ENCODE assay signal across 17 cellular contexts in the genomic region with DNA sequence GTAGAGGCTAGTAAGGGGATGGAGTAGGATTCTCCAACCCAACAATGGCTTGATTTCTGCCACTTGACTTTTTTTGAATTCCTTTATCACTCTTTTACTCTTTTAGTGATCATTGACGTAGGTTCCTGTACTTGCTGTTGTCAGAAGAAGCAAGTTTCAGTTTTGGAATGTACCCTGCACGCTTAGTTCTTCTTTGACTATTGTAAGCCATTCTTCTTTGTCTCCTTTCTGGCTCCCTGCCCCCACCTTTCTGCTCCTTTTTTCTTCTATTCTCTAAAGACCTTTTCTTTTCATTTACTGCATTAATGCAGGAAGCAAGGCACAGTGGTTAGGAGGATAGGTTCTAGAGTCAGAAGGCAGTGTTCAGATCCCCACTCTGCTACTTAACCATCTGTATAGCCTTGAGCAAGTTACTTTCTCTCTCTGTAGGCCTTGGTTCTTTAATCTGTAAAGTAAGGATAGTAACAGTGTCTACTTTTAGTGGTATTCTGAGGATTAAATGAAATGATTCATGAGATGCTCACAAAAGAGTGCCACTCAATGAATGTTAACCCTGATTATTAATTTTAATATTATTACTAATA. TPM values are rescaled to one million over a fixed set of nuclear protein-coding genes. Genes with fewer than 3 reads are reported as not detected.
DNase-seq lines count a peak whose midpoint lies in the region; ATAC-seq, FAIRE-seq and TF ChIP-seq lines count a peak whose summit lies in the region.
"Had no signal": no experiment of that assay in that cellular context is flagged by ENCODE, and none has a peak within 500 bp of the region (broad histone marks: within the 10 kb centered on the region; RNA-seq: fewer than 3 reads in every experiment).

No MANE protein-coding gene starts in this region.

- CTCF ChIA-PET in PC-3 (lab: Charles Lee), result no interaction called here

- POLR2A ChIA-PET in PC-3 (lab: Charles Lee; ENCODE audit: unreplicated experiment), result no interaction called here

- H4K20me1 ChIP-seq in PC-3 (ENCODE audit: low read length), result no peaks in the 10 kb centered on the region

- no peak overlapping the region for H3K4me2 ChIP-seq in PC-3 (ENCODE audit: low read length)

- H3K36me3 Mint-ChIP-seq in activated T-helper 17 cell treated with anti-CD3 and anti-CD28 coated beads, Interleukin-2, amount 50 U/mL, for 72 hours (ENCODE audit: low read depth), result peaks cover 17% of the 10 kb centered on the region
- no peaks in the 10 kb centered on the region for H3K36me3 Mint-ChIP-seq in immature natural killer cell
- H3K36me3 Mint-ChIP-seq: activated naive CD8-positive, alpha-beta T cell treated with anti-CD3 and anti-CD28 coated beads, Interleukin-2, amount 10 ng/mL, durations not matched to agents 7 days and 5 days had no signal

- H3K9ac ChIP-seq in PC-3 (ENCODE audit: low read length), result no peak overlapping the region

- ATAC-seq in GM18502 (IDR thresholded peaks at IDR 0.05; ENCODE audit: poor library complexity, unreplicated experiment) (peak; percentile 94), GM19463 (IDR thresholded peaks at IDR 0.05; ENCODE audit: unreplicated experiment) (peak; percentile 63), HG02973 (IDR thresholded peaks at IDR 0.05; ENCODE audit: unreplicated experiment) (peak; percentile 81), PC-3 (no peak)
- ATAC-seq in activated T-helper 17 cell treated with anti-CD3 and anti-CD28 coated beads, Interleukin-2, amount 50 U/mL, for 72 hours (replicated peaks), result peak; percentile 71
- ATAC-seq in activated CD4-positive, CD25-positive, alpha-beta regulatory T cell treated with anti-CD3 and anti-CD28 coated beads, Interleukin-2, amount 50 U/mL, for 24 hours, result no peak
- ATAC-seq: psoas muscle had no signal

- H3K4me3 ChIP-seq in PC-3 (ENCODE audit: low read length), result no peak overlapping the region
- H3K4me3 ChIP-seq: MG63, psoas muscle, stomach had no signal

- intact Hi-C loops in PC-3 (cut with micrococcal nuclease), result no loop called here

- no peaks in the 10 kb centered on the region for H3K9me3 Mint-ChIP-seq in activated T-helper 17 cell treated with anti-CD3 and anti-CD28 coated beads, Interleukin-2, amount 50 U/mL, for 72 hours
- H3K9me3 Mint-ChIP-seq in immature natural killer cell, result no peaks in the 10 kb centered on the region
- H3K9me3 Mint-ChIP-seq: activated naive CD8-positive, alpha-beta T cell treated with anti-CD3 and anti-CD28 coated beads, Interleukin-2, amount 10 ng/mL, durations not matched to agents 7 days and 5 days had no signal

- H3F3A ChIP-seq in PC-3 (ENCODE audit: low read length, unreplicated experiment), result no peaks in the 10 kb centered on the region

- no peaks in the 10 kb centered on the region for H3K79me2 ChIP-seq in PC-3 (ENCODE audit: low read length)

- no peaks in the 10 kb centered on the region for H3K9me2 ChIP-seq in PC-3 (replicated peaks; ENCODE audit: low read length)

- DNase-seq in HTR-8/SVneo (ENCODE audit: insufficient read length, low spot score) (no peak), immature natural killer cell (no peak), PC-3 (no peak)
- DNase-seq: activated naive CD8-positive, alpha-beta T cell treated with anti-CD3 and anti-CD28 coated beads, Interleukin-2, amount 10 ng/mL, durations not matched to agents 7 days and 5 days; MG63; OCI-M1; psoas muscle; stimulated activated CD4-positive, alpha-beta T cell treated with anti-CD3 and anti-CD28 coated beads, Interleukin-2, amount 100 ng/mL, for 48 hours; stomach had no signal

- H3K9me3 ChIP-seq in PC-3 (ENCODE audit: low read length), result no peaks in the 10 kb centered on the region
- H3K9me3 ChIP-seq: MG63, psoas muscle, stomach had no signal

- no peak overlapping the region for H3K27ac ChIP-seq in PC-3 (ENCODE audit: low read length)
- H3K27ac ChIP-seq: HL-60, psoas muscle, stomach had no signal

- FAIRE-seq in HTR-8/SVneo (lab: Jason Lieb, UNC), result no peak
- FAIRE-seq: colon had no signal

- H3K27ac Mint-ChIP-seq in activated T-helper 17 cell treated with anti-CD3 and anti-CD28 coated beads, Interleukin-2, amount 50 U/mL, for 72 hours, result no peak overlapping the region
- H3K27ac Mint-ChIP-seq in immature natural killer cell, result no peak overlapping the region
- H3K27ac Mint-ChIP-seq: activated naive CD8-positive, alpha-beta T cell treated with anti-CD3 and anti-CD28 coated beads, Interleukin-2, amount 10 ng/mL, durations not matched to agents 7 days and 5 days had no signal

- H3K4me1 Mint-ChIP-seq in activated T-helper 17 cell treated with anti-CD3 and anti-CD28 coated beads, Interleukin-2, amount 50 U/mL, for 72 hours, result no peaks in the 10 kb centered on the region
- H3K4me1 Mint-ChIP-seq in immature natural killer cell, result no peaks in the 10 kb centered on the region
- H3K4me1 Mint-ChIP-seq: activated naive CD8-positive, alpha-beta T cell treated with anti-CD3 and anti-CD28 coated beads, Interleukin-2, amount 10 ng/mL, durations not matched to agents 7 days and 5 days had no signal

- no peaks in the 10 kb centered on the region for H3K36me3 ChIP-seq in PC-3 (ENCODE audit: low read depth, low read length)
- H3K36me3 ChIP-seq: MG63 had no signal

- H3K4me1 ChIP-seq in PC-3 (ENCODE audit: insufficient read depth, low read length), result no peaks in the 10 kb centered on the region
- H3K4me1 ChIP-seq: psoas muscle had no signal

- H3K4me3 Mint-ChIP-seq in activated T-helper 17 cell treated with anti-CD3 and anti-CD28 coated beads, Interleukin-2, amount 50 U/mL, for 72 hours, result no peak overlapping the region
- no peak overlapping the region for H3K4me3 Mint-ChIP-seq in immature natural killer cell
- H3K4me3 Mint-ChIP-seq: activated naive CD8-positive, alpha-beta T cell treated with anti-CD3 and anti-CD28 coated beads, Interleukin-2, amount 10 ng/mL, durations not matched to agents 7 days and 5 days had no signal

- H3K27me3 Mint-ChIP-seq in activated T-helper 17 cell treated with anti-CD3 and anti-CD28 coated beads, Interleukin-2, amount 50 U/mL, for 72 hours, result peaks cover 2% of the 10 kb centered on the region
- H3K27me3 Mint-ChIP-seq in immature natural killer cell (ENCODE audit: low read depth in 3 of 3), result peaks cover 0 to 3% (median 2%) of the 10 kb centered on the region in 3 donors

- TF ChIP-seq CTCF in PC-3 (conservative IDR thresholded peaks at IDR 0.05; ENCODE audit: low read depth, low read length), result no peak

- no TSS peak for BruUV-seq in PC-3 (replicated peaks; lab: Mats Ljungman, UMichigan)

- H2AFZ ChIP-seq in PC-3 (ENCODE audit: low read length), result no peak overlapping the region

- no peaks in the 10 kb centered on the region for H3K27me3 ChIP-seq in PC-3 (ENCODE audit: low read length)
- H3K27me3 ChIP-seq: MG63, stomach had no signal

RNA-seq across cellular contexts. Expression of a gene that starts 33.8 kb away (rescaled TPM):
- not detected for total RNA-seq in activated T-helper 17 cell treated with anti-CD3 and anti-CD28 coated beads, Interleukin-2, amount 50 U/mL, for 72 hours
- polyA plus RNA-seq in immature natural killer cell, result not detected
- not detected in 2 replicates for total RNA-seq in PC-3 (2014; rRNA removed)
- total RNA-seq: activated naive CD8-positive, alpha-beta T cell treated with anti-CD3 and anti-CD28 coated beads, Interleukin-2, amount 10 ng/mL, durations not matched to agents 7 days and 5 days; psoas muscle; T-helper 1 cell treated with Interleukin-12 subunit alpha and Interleukin-12 subunit beta and Interleukin-4 antibody, amounts not matched to agents 30 ng/mL and 1 ng/mL, for 36 hours had no signal
- polyA plus RNA-seq: stomach had no signal

RNA-seq across cellular contexts. Expression of a gene that starts 37.5 kb away (rescaled TPM):
- total RNA-seq in activated T-helper 17 cell treated with anti-CD3 and anti-CD28 coated beads, Interleukin-2, amount 50 U/mL, for 72 hours, result 1 to 10 TPM in 1 of 2 donors, under 1 TPM in 1; 0.80 to 1.3 TPM
- 10 to 100 TPM in 1 of 3 donors, 1 to 10 TPM in 2; 3.1 to 11.8 (median 3.2) TPM for polyA plus RNA-seq in immature natural killer cell
- 12.9 and 17.6 TPM in 2 replicates for total RNA-seq in PC-3 (2014; rRNA removed)

Comparison
In these comparisons a context has a peak if more than half of its experiments do, and no peak if none do; other contexts are left out.
1. ATAC-seq: peak in GM18502 (single experiment), GM19463 (single experiment), HG02973 (single experiment) and activated T-helper 17 cell treated with anti-CD3 and anti-CD28 coated beads, Interleukin-2, amount 50 U/mL, for 72 hours (single experiment); none in PC-3 (single experiment) and activated CD4-positive, CD25-positive, alpha-beta regulatory T cell treated with anti-CD3 and anti-CD28 coated beads, Interleukin-2, amount 50 U/mL, for 24 hours (0 of 2).